ENCODE assay signal across 24 cellular contexts in genomic region chr3:12908136-12908730, GRCh38.
DNase-seq lines count a peak whose midpoint lies in the region; ATAC-seq and TF ChIP-seq lines count a peak whose summit lies in the region.
"Had no signal": no experiment of that assay in that cellular context is flagged by ENCODE, and none has a peak within 500 bp of the region (broad histone marks: within the 10 kb centered on the region; RNA-seq: fewer than 3 reads in every experiment).

No MANE protein-coding gene starts in this region.

- H3K4me3 ChIP-seq in CD8-positive, alpha-beta memory T cell (ENCODE audit: low read length): no peak overlapping the region
- H3K4me3 ChIP-seq: BLaER1 treated with 17β-estradiol and CSF1 and Interleukin-3, amounts not matched to agents 10 nM and 100 nM; PC-9 had no signal

- POLR2A ChIA-PET in CD8-positive, alpha-beta memory T cell (lab: Charles Lee): interaction anchor here (1.0 kb wide), 1 partner anchor 146 kb away, joined by 3 read pairs; no protein-coding TSS in a partner anchor

- no peaks in the 10 kb centered on the region for H3K4me1 ChIP-seq in CD8-positive, alpha-beta memory T cell (ENCODE audit: insufficient read depth, low read length)

- no peak for TF ChIP-seq CTCF in nephron progenitor cell (IDR thresholded peaks at IDR 0.05)

- H3K4me3 Mint-ChIP-seq in activated naive CD4-positive, alpha-beta T cell treated with anti-CD3 and anti-CD28 coated beads, Interleukin-2, amount 50 U/mL, for 24 hours: no peak overlapping the region
- H3K4me3 Mint-ChIP-seq in CD8-positive, alpha-beta memory T cell: no peak overlapping the region
- no peak overlapping the region for H3K4me3 Mint-ChIP-seq in central memory CD8-positive, alpha-beta T cell
- no peak overlapping the region for H3K4me3 Mint-ChIP-seq in nephron progenitor cell
- H3K4me3 Mint-ChIP-seq: CD8-positive, alpha-beta T cell; H9 had no signal

- H3K36me3 Mint-ChIP-seq in activated naive CD4-positive, alpha-beta T cell treated with anti-CD3 and anti-CD28 coated beads, Interleukin-2, amount 50 U/mL, for 24 hours: peaks cover 11% of the 10 kb centered on the region
- peaks cover 0 to 97% (median 10%) of the 10 kb centered on the region in 3 donors for H3K36me3 Mint-ChIP-seq in CD8-positive, alpha-beta memory T cell
- peaks cover 59% of the 10 kb centered on the region for H3K36me3 Mint-ChIP-seq in central memory CD8-positive, alpha-beta T cell (ENCODE audit: insufficient read depth)
- peaks cover 28% of the 10 kb centered on the region for H3K36me3 Mint-ChIP-seq in nephron progenitor cell (ENCODE audit: low read depth)

- H3K9me3 ChIP-seq in CD8-positive, alpha-beta memory T cell (ENCODE audit: low read length): no peaks in the 10 kb centered on the region
- H3K9me3 ChIP-seq: BLaER1 treated with 17β-estradiol and CSF1 and Interleukin-3, amounts not matched to agents 10 nM and 100 nM had no signal

- CTCF ChIA-PET in CD8-positive, alpha-beta memory T cell (lab: Charles Lee): interaction anchor here (1.2 to 1.4 kb wide), 2 partner anchors 11 to 16 kb away, joined by 3 to 5 read pairs; no protein-coding TSS in a partner anchor

- no peak for DNase-seq in activated naive CD4-positive, alpha-beta T cell (lab: John Stamatoyannopoulos, UW)
- DNase-seq in CD8-positive, alpha-beta memory T cell: no peak
- no peak for DNase-seq in central memory CD8-positive, alpha-beta T cell (ENCODE audit: low spot score in 2 of 2)
- DNase-seq in nephron progenitor cell (no peak), superior temporal gyrus (ENCODE audit: extremely low spot score) (no peak), HPDE6-E6E7 (ENCODE audit: extremely low spot score) (no peak)
- DNase-seq: 8988T; Calu3; CD8-positive, alpha-beta T cell; DMS153; H9; NCI-H1092 treated with DMSO at 0.1 percent for 48 hours; NCI-H1436 treated with DMSO at 0.1 percent for 48 hours; NCI-H1930; NCI-H2227 treated with DMSO at 0.1 percent for 48 hours; NCI-H510A; NCI-H748 treated with DMSO at 0.1 percent for 48 hours; PC-9; RPMI8226; SHP77 treated with DMSO at 0.1 percent for 48 hours had no signal

- no peak for ATAC-seq in central memory CD8-positive, alpha-beta T cell (replicated peaks; ENCODE audit: extremely low read depth, poor library complexity, severe bottlenecking)
- ATAC-seq in HG03354 (IDR thresholded peaks at IDR 0.05; ENCODE audit: poor library complexity, severe bottlenecking, unreplicated experiment): no peak
- ATAC-seq: CD8-positive, alpha-beta T cell had no signal

- H3K4me1 Mint-ChIP-seq in activated naive CD4-positive, alpha-beta T cell treated with anti-CD3 and anti-CD28 coated beads, Interleukin-2, amount 50 U/mL, for 24 hours: no peaks in the 10 kb centered on the region
- H3K4me1 Mint-ChIP-seq in CD8-positive, alpha-beta memory T cell: peaks cover 0 to 1% (median 0%) of the 10 kb centered on the region in 3 donors
- no peaks in the 10 kb centered on the region for H3K4me1 Mint-ChIP-seq in central memory CD8-positive, alpha-beta T cell
- H3K4me1 Mint-ChIP-seq in nephron progenitor cell: no peaks in the 10 kb centered on the region

- peak overlapping the region; percentile 18 for H3K27ac Mint-ChIP-seq in activated naive CD4-positive, alpha-beta T cell treated with anti-CD3 and anti-CD28 coated beads, Interleukin-2, amount 50 U/mL, for 24 hours
- H3K27ac Mint-ChIP-seq in CD8-positive, alpha-beta memory T cell: peak overlapping the region in 5 of 8 donors; percentile 26 to 80 (median 47)
- H3K27ac Mint-ChIP-seq in central memory CD8-positive, alpha-beta T cell (ENCODE audit: low read depth): peak overlapping the region; percentile 62
- H3K27ac Mint-ChIP-seq in nephron progenitor cell: peak overlapping the region; percentile 23
- H3K27ac Mint-ChIP-seq: CD8-positive, alpha-beta T cell had no signal

- H3K27me3 ChIP-seq in CD8-positive, alpha-beta memory T cell (ENCODE audit: insufficient read depth, low read length, poor library complexity, severe bottlenecking): no peaks in the 10 kb centered on the region
- H3K27me3 ChIP-seq: BLaER1 treated with 17β-estradiol and CSF1 and Interleukin-3, amounts not matched to agents 10 nM and 100 nM had no signal

- H3K36me3 ChIP-seq in CD8-positive, alpha-beta memory T cell (ENCODE audit: insufficient read depth, low read length): peaks cover 52% of the 10 kb centered on the region

- H3K27ac ChIP-seq in CD8-positive, alpha-beta memory T cell (ENCODE audit: low read depth, low read length): no peak overlapping the region
- H3K27ac ChIP-seq: KMS-11, PC-9 had no signal

- H3K9me3 Mint-ChIP-seq in activated naive CD4-positive, alpha-beta T cell treated with anti-CD3 and anti-CD28 coated beads, Interleukin-2, amount 50 U/mL, for 24 hours: no peaks in the 10 kb centered on the region
- H3K9me3 Mint-ChIP-seq in CD8-positive, alpha-beta memory T cell: no peaks in the 10 kb centered on the region
- no peaks in the 10 kb centered on the region for H3K9me3 Mint-ChIP-seq in central memory CD8-positive, alpha-beta T cell
- no peaks in the 10 kb centered on the region for H3K9me3 Mint-ChIP-seq in nephron progenitor cell
- H3K9me3 Mint-ChIP-seq: CD8-positive, alpha-beta T cell; H9 had no signal

- no peaks in the 10 kb centered on the region for H3K27me3 Mint-ChIP-seq in activated naive CD4-positive, alpha-beta T cell treated with anti-CD3 and anti-CD28 coated beads, Interleukin-2, amount 50 U/mL, for 24 hours
- no peaks in the 10 kb centered on the region for H3K27me3 Mint-ChIP-seq in CD8-positive, alpha-beta memory T cell
- H3K27me3 Mint-ChIP-seq in central memory CD8-positive, alpha-beta T cell: no peaks in the 10 kb centered on the region
- H3K27me3 Mint-ChIP-seq in nephron progenitor cell (ENCODE audit: low read depth, poor library complexity): no peaks in the 10 kb centered on the region
